17 cellular contexts compared by ENCODE assay signal in the genomic region with DNA sequence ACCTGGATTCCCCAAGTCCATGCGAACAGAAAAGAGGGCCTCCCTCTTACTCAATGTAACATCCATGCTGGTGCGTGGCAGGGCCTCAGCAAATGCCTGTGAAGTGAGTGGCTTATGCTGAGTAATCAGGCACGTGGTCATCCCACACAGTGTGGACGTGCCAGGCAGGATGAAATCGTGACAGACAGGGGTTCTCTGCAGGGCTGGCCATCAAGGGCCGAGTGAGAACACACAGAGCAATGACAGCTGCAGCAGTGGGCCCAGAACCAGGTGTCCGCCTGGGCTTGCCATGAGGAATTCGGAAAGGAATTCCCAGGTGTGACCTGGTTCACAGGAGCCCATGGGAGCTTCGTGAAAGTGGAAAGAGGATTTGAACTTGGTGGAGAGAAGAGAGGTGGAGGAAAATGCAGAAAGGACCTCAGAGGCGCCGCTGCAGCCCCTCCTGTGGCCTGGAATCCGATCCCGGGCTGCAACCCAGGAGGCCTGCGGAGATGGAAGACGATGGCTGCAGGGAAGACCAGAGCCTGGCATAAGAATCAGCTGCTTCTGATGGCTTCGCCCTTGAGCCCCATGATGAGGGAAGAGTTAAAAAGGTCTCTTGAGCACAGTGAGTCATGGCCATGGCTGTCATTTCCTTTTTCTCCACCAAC. TPM values are rescaled to one million over a fixed set of nuclear protein-coding genes. Genes with fewer than 3 reads are reported as not detected.
DNase-seq lines count a peak whose midpoint lies in the region; ATAC-seq and TF ChIP-seq lines count a peak whose summit lies in the region.
"Had no signal": no experiment of that assay in that cellular context is flagged by ENCODE, and none has a peak within 500 bp of the region (broad histone marks: within the 10 kb centered on the region; RNA-seq: fewer than 3 reads in every experiment).

No MANE protein-coding gene starts in this region.

- H3K27ac ChIP-seq in GM23248 (no peak overlapping the region), brain microvascular endothelial cell (no peak overlapping the region)
- H3K27ac ChIP-seq: testis had no signal

- peak; percentile 17 for ATAC-seq in mucosa of descending colon
- ATAC-seq in GM19455 (IDR thresholded peaks at IDR 0.05; ENCODE audit: unreplicated experiment), result no peak
- no peak for ATAC-seq in activated CD8-positive, alpha-beta T cell treated with anti-CD3 and anti-CD28 coated beads for 36 hours
- ATAC-seq in GM18870 (IDR thresholded peaks at IDR 0.05; ENCODE audit: unreplicated experiment), result no peak
- ATAC-seq in GM19351 (IDR thresholded peaks at IDR 0.05; ENCODE audit: unreplicated experiment), result no peak
- ATAC-seq: activated CD4-positive, CD25-positive, alpha-beta regulatory T cell treated with anti-CD3 and anti-CD28 coated beads, Interleukin-2, amount 50 U/mL, for 24 hours; activated naive CD4-positive, alpha-beta T cell treated with anti-CD3 and anti-CD28 coated beads, Interleukin-2, amount 50 U/mL, for 72 hours had no signal

- no peaks in the 10 kb centered on the region for H3K4me1 Mint-ChIP-seq in activated CD8-positive, alpha-beta T cell treated with anti-CD3 and anti-CD28 coated beads for 36 hours (ENCODE audit: low read depth)

- in situ Hi-C loops in GM23248 (cut with MboI), result no loop called here
- in situ Hi-C loops in brain microvascular endothelial cell (cut with HindIII; ENCODE audit: low pct_ligation_motif_present, low sequenced_read_pairs), result no loop called here

- no peak overlapping the region for H3K4me3 ChIP-seq in GM23248
- no peak overlapping the region for H3K4me3 ChIP-seq in brain microvascular endothelial cell (ENCODE audit: low read depth, low read length)
- H3K4me3 ChIP-seq in mucosa of descending colon, result no peak overlapping the region
- H3K4me3 ChIP-seq: testis had no signal

- no peak overlapping the region for H2AFZ ChIP-seq in GM23248

- H3K79me2 ChIP-seq in GM23248 (ENCODE audit: insufficient read depth), result no peaks in the 10 kb centered on the region

- POLR2A ChIA-PET in activated CD8-positive, alpha-beta T cell treated with anti-CD3 and anti-CD28 coated beads for 36 hours (lab: Charles Lee), result no interaction called here

- CTCF ChIA-PET in activated CD8-positive, alpha-beta T cell treated with anti-CD3 and anti-CD28 coated beads for 36 hours (lab: Charles Lee), result no interaction called here

- H3K4me2 ChIP-seq in GM23248 (ENCODE audit: unreplicated experiment), result no peak overlapping the region

- no peaks in the 10 kb centered on the region for H3K27me3 Mint-ChIP-seq in activated CD8-positive, alpha-beta T cell treated with anti-CD3 and anti-CD28 coated beads for 36 hours

- no peaks in the 10 kb centered on the region for H3K9me3 Mint-ChIP-seq in activated CD8-positive, alpha-beta T cell treated with anti-CD3 and anti-CD28 coated beads for 36 hours
- H3K9me3 Mint-ChIP-seq: activated naive CD4-positive, alpha-beta T cell treated with anti-CD3 and anti-CD28 coated beads, Interleukin-2, amount 50 U/mL, for 72 hours had no signal

- no peak overlapping the region for H3K9ac ChIP-seq in GM23248

- H4K20me1 ChIP-seq in GM23248 (ENCODE audit: insufficient read depth), result no peaks in the 10 kb centered on the region

- H3K27me3 ChIP-seq in GM23248 (replicated peaks; ENCODE audit: insufficient read depth), result no peaks in the 10 kb centered on the region
- H3K27me3 ChIP-seq in brain microvascular endothelial cell (replicated peaks), result no peaks in the 10 kb centered on the region
- H3K27me3 ChIP-seq: testis had no signal

- WGBS in GM23248 (ENCODE audit: low coverage in 1 of 2, low lambda C conversion rate in 2 of 2, missing lambda C conversion rate in 2 of 2), 2 experiments, result 18 to 27% methylated on average over 14 to 16 of the region's 16 CpGs

- intact Hi-C loops in mucosa of descending colon (cut with DNase I, micrococcal nuclease), result no loop called here
- intact Hi-C loops in activated CD8-positive, alpha-beta T cell treated with anti-CD3 and anti-CD28 coated beads for 36 hours (cut with micrococcal nuclease), result no loop called here

- H3K9me3 ChIP-seq in GM23248 (ENCODE audit: low read depth) (no peaks in the 10 kb centered on the region), mucosa of descending colon (no peaks in the 10 kb centered on the region)
- H3K9me3 ChIP-seq: testis had no signal

- no peaks in the 10 kb centered on the region for H3K9me2 ChIP-seq in GM23248 (ENCODE audit: insufficient read depth)

- TF ChIP-seq CTCF in brain microvascular endothelial cell (IDR thresholded peaks at IDR 0.05; ENCODE audit: low read depth, low read length, missing control alignments) (no peak), mucosa of descending colon (IDR thresholded peaks at IDR 0.05) (no peak)
- no peak for TF ChIP-seq CTCF in activated CD8-positive, alpha-beta T cell treated with anti-CD3 and anti-CD28 coated beads for 36 hours (IDR thresholded peaks at IDR 0.05)

- H3K36me3 ChIP-seq in GM23248 (ENCODE audit: low read depth) (no peaks in the 10 kb centered on the region), brain microvascular endothelial cell (replicated peaks) (no peaks in the 10 kb centered on the region), mucosa of descending colon (ENCODE audit: low read depth) (no peaks in the 10 kb centered on the region)

- H3K27ac Mint-ChIP-seq in activated CD8-positive, alpha-beta T cell treated with anti-CD3 and anti-CD28 coated beads for 36 hours, result no peak overlapping the region
- H3K27ac Mint-ChIP-seq: activated naive CD4-positive, alpha-beta T cell treated with anti-CD3 and anti-CD28 coated beads, Interleukin-2, amount 50 U/mL, for 72 hours had no signal

- H3K4me1 ChIP-seq in GM23248 (ENCODE audit: insufficient read depth), result no peaks in the 10 kb centered on the region
- H3K4me1 ChIP-seq in mucosa of descending colon (ENCODE audit: low read depth), result no peaks in the 10 kb centered on the region
- H3K4me1 ChIP-seq: testis had no signal

- DNase-seq in GM23248, result peak; percentile 46
- peak; percentile 71 for DNase-seq in NCI-H1105 treated with DMSO at 0.1 percent for 48 hours (lab: John Stamatoyannopoulos, UW)
- DNase-seq in brain microvascular endothelial cell, result peak; percentile 3
- no peak for DNase-seq in mucosa of descending colon
- no peak for DNase-seq in activated CD8-positive, alpha-beta T cell treated with anti-CD3 and anti-CD28 coated beads for 36 hours
- DNase-seq: AML-193, DMS53, MM.1S, testis had no signal

- no peaks in the 10 kb centered on the region for H3K36me3 Mint-ChIP-seq in activated CD8-positive, alpha-beta T cell treated with anti-CD3 and anti-CD28 coated beads for 36 hours (ENCODE audit: low read depth)
- H3K36me3 Mint-ChIP-seq: activated naive CD4-positive, alpha-beta T cell treated with anti-CD3 and anti-CD28 coated beads, Interleukin-2, amount 50 U/mL, for 72 hours had no signal

- H3K4me3 Mint-ChIP-seq in activated CD8-positive, alpha-beta T cell treated with anti-CD3 and anti-CD28 coated beads for 36 hours, result no peak overlapping the region

- no peaks in the 10 kb centered on the region for H3F3A ChIP-seq in GM23248 (ENCODE audit: insufficient read depth)

RNA-seq across cellular contexts. Expression of gene SOX1, which starts 34.6 kb away (rescaled TPM):
- not detected in 2 replicates for total RNA-seq in GM23248 (2014; rRNA removed; shearing (Covaris generic))
- polyA plus RNA-seq in GM23248 (2016; fragmentation: Nextera tagmentation; extraction: Ambion mirVana), result not detected in 2 replicates
- total RNA-seq in mucosa of descending colon, result under 1 TPM in 1 of 3 donors, not detected in 2; 0.19 TPM
- total RNA-seq in activated CD8-positive, alpha-beta T cell treated with anti-CD3 and anti-CD28 coated beads for 36 hours, result not detected
- total RNA-seq: activated naive CD4-positive, alpha-beta T cell treated with anti-CD3 and anti-CD28 coated beads, Interleukin-2, amount 50 U/mL, for 72 hours; glomerular endothelial cell; kidney epithelial cell; T-helper 1 cell treated with Interleukin-12 subunit alpha and Interleukin-12 subunit beta and Interleukin-4 antibody, amounts not matched to agents 30 ng/mL and 1 ng/mL, for 36 hours had no signal

Comparison
In these comparisons a context has a peak if more than half of its experiments do, and no peak if none do; other contexts are left out.
1. DNase-seq: peak in GM23248 (single experiment), NCI-H1105 treated with DMSO at 0.1 percent for 48 hours (single experiment) and brain microvascular endothelial cell (single experiment); none in mucosa of descending colon (0 of 3) and activated CD8-positive, alpha-beta T cell treated with anti-CD3 and anti-CD28 coated beads for 36 hours (single experiment).